Comparison of ENCODE assay signal across 10 cellular contexts in genomic region chr20:16729080-16729479, GRCh38. TPM values are rescaled to one million over a fixed set of nuclear protein-coding genes. Genes with fewer than 3 reads are reported as not detected.
A peak's percentile ranks its signal among the peaks of the same experiment; 100 is the strongest.
DNase-seq lines count a peak whose midpoint lies in the region; ATAC-seq and TF ChIP-seq lines count a peak whose summit lies in the region.
"Had no signal": no experiment of that assay in that cellular context is flagged by ENCODE, and none has a peak within 500 bp of the region (broad histone marks: within the 10 kb centered on the region; RNA-seq: fewer than 3 reads in every experiment).

No MANE protein-coding gene starts in this region.

- ATAC-seq in activated T-cell treated with anti-CD3 and anti-CD28 coated beads, Interleukin-2, amount 50 U/mL, for 4 hours = no peak
- ATAC-seq in memory B cell (ENCODE audit: low read depth) = no peak
- no peak for ATAC-seq in thoracic aorta (ENCODE audit: insufficient number of reproducible peaks, low FRiP score, low read depth)
- ATAC-seq in esophagus mucosa = no peak

- H3K36me3 ChIP-seq in thoracic aorta = peaks cover 4% of the 10 kb centered on the region

- H3K27ac ChIP-seq in thoracic aorta = peak overlapping the region in 1 of 2 donors; percentile 78

- H3K27me3 Mint-ChIP-seq in activated T-cell treated with anti-CD3 and anti-CD28 coated beads, Interleukin-2, amount 50 U/mL, for 4 hours (ENCODE audit: low read depth) = peaks cover 22% of the 10 kb centered on the region
- H3K27me3 Mint-ChIP-seq in activated naive CD8-positive, alpha-beta T cell treated with anti-CD3 and anti-CD28 coated beads for 36 hours = peaks cover 24% of the 10 kb centered on the region
- peaks cover 5% of the 10 kb centered on the region for H3K27me3 Mint-ChIP-seq in memory B cell

- no peak for DNase-seq in activated T-cell treated with anti-CD3 and anti-CD28 coated beads, Interleukin-2, amount 50 U/mL, for 4 hours
- no peak for DNase-seq in activated T-cell treated with anti-CD3 and anti-CD28 coated beads, Interleukin-2, amount 50 U/mL, for 48 hours
- no peak for DNase-seq in activated naive CD8-positive, alpha-beta T cell treated with anti-CD3 and anti-CD28 coated beads for 36 hours
- DNase-seq in memory B cell (ENCODE audit: low spot score in 2 of 2) (no peak), thoracic aorta (ENCODE audit: low spot score) (no peak), dermis blood vessel endothelial cell (no peak), iPS-NIHi11 (ENCODE audit: low spot score) (no peak)

- peaks cover 18% of the 10 kb centered on the region for H3K36me3 Mint-ChIP-seq in activated T-cell treated with anti-CD3 and anti-CD28 coated beads, Interleukin-2, amount 50 U/mL, for 4 hours (ENCODE audit: insufficient read depth)
- peaks cover 40% of the 10 kb centered on the region for H3K36me3 Mint-ChIP-seq in activated naive CD8-positive, alpha-beta T cell treated with anti-CD3 and anti-CD28 coated beads for 36 hours
- H3K36me3 Mint-ChIP-seq in memory B cell = peaks cover 14% of the 10 kb centered on the region

- peak overlapping the region; percentile 99 for H3K4me3 Mint-ChIP-seq in activated T-cell treated with anti-CD3 and anti-CD28 coated beads, Interleukin-2, amount 50 U/mL, for 4 hours
- H3K4me3 Mint-ChIP-seq in activated naive CD8-positive, alpha-beta T cell treated with anti-CD3 and anti-CD28 coated beads for 36 hours = peak overlapping the region; percentile 99
- peak overlapping the region; percentile 99 for H3K4me3 Mint-ChIP-seq in memory B cell

- TF ChIP-seq CTCF in thoracic aorta (IDR thresholded peaks at IDR 0.05) = no peak

- peaks cover 5% of the 10 kb centered on the region for H3K9me3 Mint-ChIP-seq in activated T-cell treated with anti-CD3 and anti-CD28 coated beads, Interleukin-2, amount 50 U/mL, for 4 hours
- peaks cover 6% of the 10 kb centered on the region for H3K9me3 Mint-ChIP-seq in activated naive CD8-positive, alpha-beta T cell treated with anti-CD3 and anti-CD28 coated beads for 36 hours
- H3K9me3 Mint-ChIP-seq in memory B cell = peaks cover 3% of the 10 kb centered on the region

- H3K4me1 Mint-ChIP-seq in activated T-cell treated with anti-CD3 and anti-CD28 coated beads, Interleukin-2, amount 50 U/mL, for 4 hours (ENCODE audit: low read depth) = peaks cover 44% of the 10 kb centered on the region
- H3K4me1 Mint-ChIP-seq in activated naive CD8-positive, alpha-beta T cell treated with anti-CD3 and anti-CD28 coated beads for 36 hours = peaks cover 31% of the 10 kb centered on the region
- H3K4me1 Mint-ChIP-seq in memory B cell = peaks cover 10% of the 10 kb centered on the region

- H3K4me1 ChIP-seq in thoracic aorta (ENCODE audit: control insufficient read depth in 1 of 2, low read depth in 2 of 2) = peaks cover 10 to 12% of the 10 kb centered on the region in 2 donors

- no peaks in the 10 kb centered on the region for H3K9me3 ChIP-seq in thoracic aorta

- peak overlapping the region; percentile 99 for H3K27ac Mint-ChIP-seq in activated naive CD8-positive, alpha-beta T cell treated with anti-CD3 and anti-CD28 coated beads for 36 hours
- H3K27ac Mint-ChIP-seq in memory B cell = peak overlapping the region; percentile 98

- peak overlapping the region; percentile 99 for H3K4me3 ChIP-seq in thoracic aorta

- no peaks in the 10 kb centered on the region for H3K27me3 ChIP-seq in thoracic aorta (replicated peaks; ENCODE audit: insufficient read depth)

RNA-seq across cellular contexts. Expression of gene SNRPB2, which starts 0.7 kb away (rescaled TPM):
- 100 to 1,000 TPM; 147 to 166 (median 158) TPM for total RNA-seq in activated T-cell treated with anti-CD3 and anti-CD28 coated beads, Interleukin-2, amount 50 U/mL, for 4 hours
- total RNA-seq in activated naive CD8-positive, alpha-beta T cell treated with anti-CD3 and anti-CD28 coated beads for 36 hours = 100 to 1,000 TPM; 139 to 140 TPM
- total RNA-seq in thoracic aorta (10 to 100 TPM; 14.9 to 25.6 TPM), dermis blood vessel endothelial cell (51.2 and 55.8 TPM in 2 replicates), esophagus mucosa (27.3 TPM)

RNA-seq across cellular contexts. Expression of gene OTOR, which starts 19.1 kb away (rescaled TPM):
- not detected for total RNA-seq in activated T-cell treated with anti-CD3 and anti-CD28 coated beads, Interleukin-2, amount 50 U/mL, for 4 hours
- not detected for total RNA-seq in activated naive CD8-positive, alpha-beta T cell treated with anti-CD3 and anti-CD28 coated beads for 36 hours
- total RNA-seq in thoracic aorta (not detected), dermis blood vessel endothelial cell (not detected in 2 replicates), esophagus mucosa (not detected)
- total RNA-seq: lower leg skin, ureter had no signal
